Comparison of ENCODE assay signal across 8 cellular contexts in genomic region chr20:32483351-32484220, GRCh38.
DNase-seq lines count a peak whose midpoint lies in the region; ATAC-seq lines count a peak whose summit lies in the region.

No MANE protein-coding gene starts in this region.

- ATAC-seq in GM18873 (IDR thresholded peaks at IDR 0.05; ENCODE audit: low FRiP score, unreplicated experiment): no peak

- peak; percentile 10 to 63 for DNase-seq in NCI-H446 (lab: John Stamatoyannopoulos, UW)
- no peak for DNase-seq in NCI-H446 treated with DMSO at 0.1 percent for 48 hours (lab: John Stamatoyannopoulos, UW)
- peak; percentile 79 for DNase-seq in NCI-H226
- DNase-seq in activated CD4-positive, alpha-beta T cell treated with anti-CD3 and anti-CD28 coated beads for 1 hour: peak; percentile 51
- DNase-seq in left kidney (ENCODE audit: low read depth, low spot score): peak; percentile 98
- DNase-seq in stimulated activated CD4-positive, alpha-beta T cell treated with anti-CD3 and anti-CD28 coated beads, Interleukin-1b, Interleukin-23, amount 100 ng/mL, for 48 hours: peak; percentile 55

- H3K27ac ChIP-seq in cingulate gyrus (ENCODE audit: low read depth, low read length): peak overlapping the region; percentile 91
